ENCODE assay signal across 8 cellular contexts in genomic region chr1:247209306-247209900, GRCh38. TPM values are rescaled to one million over a fixed set of nuclear protein-coding genes. Genes with fewer than 3 reads are reported as not detected.
DNase-seq lines count a peak whose midpoint lies in the region; ATAC-seq, FAIRE-seq and TF ChIP-seq lines count a peak whose summit lies in the region.
"Had no signal": no experiment of that assay in that cellular context is flagged by ENCODE, and none has a peak within 500 bp of the region (broad histone marks: within the 10 kb centered on the region; RNA-seq: fewer than 3 reads in every experiment).

No MANE protein-coding gene starts in this region.

- H3K36me3 Mint-ChIP-seq in T-helper 2 cell treated with Interferon-gamma antibody and Interleukin-4, amounts not matched to agents 5 μg/mL and 100 μg/mL, for 36 hours (ENCODE audit: low read depth), result peaks cover 50% of the 10 kb centered on the region

- 44 to 59% (median 57%) methylated on average over 3 of the region's 3 CpGs for WGBS in spleen, 5 donors

- no peak for TF ChIP-seq RAD21 in HCT116 (IDR thresholded peaks at IDR 0.05; ENCODE audit: low read depth)

- H3K27ac ChIP-seq in HCT116 (ENCODE audit: low read depth, low read length) (no peak overlapping the region), spleen (peak overlapping the region in 7 of 8 donors; percentile 87 to 99 (median 97))

- peak overlapping the region; percentile 82 to 86 for H3K4me3 ChIP-seq in HCT116 (replicated peaks in 1 of 2; ENCODE audit: low read depth in 1 of 2, low read length in 2 of 2)
- peak overlapping the region; percentile 64 to 86 (median 80) for H3K4me3 ChIP-seq in spleen

- H3K27me3 ChIP-seq in HCT116 (ENCODE audit: insufficient read depth, low read length) (no peaks in the 10 kb centered on the region), spleen (replicated peaks in 1 of 7) (no peaks in the 10 kb centered on the region)

- no peaks in the 10 kb centered on the region for H3K27me3 Mint-ChIP-seq in T-helper 2 cell treated with Interferon-gamma antibody and Interleukin-4, amounts not matched to agents 5 μg/mL and 100 μg/mL, for 36 hours (ENCODE audit: low read depth)

- RAD21 ChIA-PET in HCT116 (lab: Charles Lee; ENCODE audit: low non-redundant PET in 1 of 2, low total read pairs in 2 of 2, uncharacterized antibody in 2 of 2, unreplicated experiment in 2 of 2), result no interaction called here

- H4K20me1 ChIP-seq in HCT116 (ENCODE audit: insufficient read depth), result no peaks in the 10 kb centered on the region

- peak overlapping the region; percentile 94 for H3K27ac Mint-ChIP-seq in T-helper 2 cell treated with Interferon-gamma antibody and Interleukin-4, amounts not matched to agents 5 μg/mL and 100 μg/mL, for 36 hours

- TF ChIP-seq CTCF in HCT116 (IDR thresholded peaks at IDR 0.05 in 2 of 3, conservative IDR thresholded peaks at IDR 0.05 in 1 of 3; ENCODE audit: borderline replicate concordance in 1 of 3, insufficient read depth in 1 of 3, low read depth in 2 of 3, low read length in 2 of 3) (no peak), spleen (IDR thresholded peaks at IDR 0.05 in 8 of 11, conservative IDR thresholded peaks at IDR 0.05 in 3 of 11) (no peak)

- no peak for FAIRE-seq in GM12892 (lab: Jason Lieb, UNC)

- peaks cover 6 to 11% of the 10 kb centered on the region in 2 experiments; a peak in 3 of 4 replicates for H3K4me1 ChIP-seq in HCT116 (ENCODE audit: control insufficient read depth in 1 of 2, insufficient read depth in 2 of 2, low read length in 2 of 2)
- peaks cover 19 to 83% (median 43%) of the 10 kb centered on the region in 6 donors for H3K4me1 ChIP-seq in spleen

- H3K4me2 ChIP-seq in HCT116 (ENCODE audit: low read length), result peak overlapping the region; percentile 96

- no peaks in the 10 kb centered on the region for H3K9me2 ChIP-seq in HCT116 (ENCODE audit: insufficient read depth)

- intact Hi-C loops in HCT116 (cut with micrococcal nuclease), result no loop called here
- intact Hi-C loops in spleen (cut with DNase I; ENCODE audit: low total_unique reads), result no loop called here

- POLR2A ChIA-PET in HCT116 (lab: Charles Lee), result no interaction called here

- CTCF ChIA-PET in HCT116 (lab: Charles Lee), result no interaction called here

- H3K9me3 Mint-ChIP-seq in T-helper 2 cell treated with Interferon-gamma antibody and Interleukin-4, amounts not matched to agents 5 μg/mL and 100 μg/mL, for 36 hours, result peaks cover 23% of the 10 kb centered on the region

- TF ChIP-seq POLR2A in HCT116 (IDR thresholded peaks at IDR 0.05; ENCODE audit: borderline replicate concordance, extremely low read depth, insufficient read depth, insufficient read length) (no peak), spleen (IDR thresholded peaks at IDR 0.05) (no peak), GM12892 (IDR thresholded peaks at IDR 0.05; ENCODE audit: low read depth, low read length) (no peak)

- H3K4me1 Mint-ChIP-seq in T-helper 2 cell treated with Interferon-gamma antibody and Interleukin-4, amounts not matched to agents 5 μg/mL and 100 μg/mL, for 36 hours (ENCODE audit: low read depth), result peaks cover 44% of the 10 kb centered on the region

- BruUV-seq in HCT116 (replicated peaks; lab: Mats Ljungman, UMichigan), result TSS peak; percentile 58

- H3K79me2 ChIP-seq in HCT116 (ENCODE audit: insufficient read depth, low read length), result peaks cover 52% of the 10 kb centered on the region

- DNase-seq in HCT116 (ENCODE audit: low read depth, low spot score) (no peak), foreskin melanocyte (peak; percentile 7), spleen (no peak), GM12892 (ENCODE audit: insufficient read length) (no peak), NCI-H526 (lab: John Stamatoyannopoulos, UW) (no peak)
- no peak for DNase-seq in T-helper 2 cell treated with Interferon-gamma antibody and Interleukin-4, amounts not matched to agents 5 μg/mL and 100 μg/mL, for 36 hours (ENCODE audit: low spot score)

- H3K4me3 Mint-ChIP-seq in T-helper 2 cell treated with Interferon-gamma antibody and Interleukin-4, amounts not matched to agents 5 μg/mL and 100 μg/mL, for 36 hours, result peak overlapping the region; percentile 92

- peak overlapping the region; percentile 75 for H3K9ac ChIP-seq in HCT116 (ENCODE audit: low read length)

- no peaks in the 10 kb centered on the region for H3K36me3 ChIP-seq in HCT116 (ENCODE audit: control insufficient read depth in 1 of 2, insufficient read depth in 2 of 2, low read length in 2 of 2)
- H3K36me3 ChIP-seq in spleen, result peaks cover 0 to 46% (median 8%) of the 10 kb centered on the region in 6 donors

- no peaks in the 10 kb centered on the region for H3K9me3 ChIP-seq in HCT116 (ENCODE audit: control insufficient read depth in 1 of 2, insufficient read depth in 1 of 2, low read depth in 1 of 2, low read length in 2 of 2)
- H3K9me3 ChIP-seq in spleen, result peaks cover 0 to 27% (median 0%) of the 10 kb centered on the region in 8 donors

- H2AFZ ChIP-seq in HCT116 (ENCODE audit: low read depth, low read length, poor library complexity, severe bottlenecking), result no peak overlapping the region

- ATAC-seq in HCT116 (no peak), HG03095 (IDR thresholded peaks at IDR 0.05; ENCODE audit: unreplicated experiment) (no peak)

TF ChIP-seq in HCT116, 20 proteins besides CTCF, POLR2A, EP300 and RAD21:
- TF ChIP-seq JUND (IDR thresholded peaks at IDR 0.05), result no peak
- no peak for TF ChIP-seq EZH2 (IDR thresholded peaks at IDR 0.05)
- no peak for TF ChIP-seq YY1 (IDR thresholded peaks at IDR 0.05; ENCODE audit: extremely low read depth, insufficient replicate concordance, low read depth, low read length)
- TF ChIP-seq ZNF274 (IDR thresholded peaks at IDR 0.05; ENCODE audit: low read depth, low read length), result no peak
- TF ChIP-seq MAX (IDR thresholded peaks at IDR 0.05), result no peak
- TF ChIP-seq REST (IDR thresholded peaks at IDR 0.05; ENCODE audit: low read depth), result no peak
- TF ChIP-seq ZFX (IDR thresholded peaks at IDR 0.05), result no peak
- no peak for TF ChIP-seq EZH2phosphoT487 (IDR thresholded peaks at IDR 0.05; ENCODE audit: borderline replicate concordance)
- TF ChIP-seq FOSL1 (IDR thresholded peaks at IDR 0.05; ENCODE audit: low read depth), result no peak
- TF ChIP-seq CBX3 (IDR thresholded peaks at IDR 0.05; ENCODE audit: low read depth), result no peak
- TF ChIP-seq EGR1 (IDR thresholded peaks at IDR 0.05; ENCODE audit: low read depth), result no peak
- TF ChIP-seq TCF7L2 (IDR thresholded peaks at IDR 0.05; ENCODE audit: borderline replicate concordance, extremely low read depth, insufficient read depth, insufficient read length), result no peak
- no peak for TF ChIP-seq SRF (IDR thresholded peaks at IDR 0.05; ENCODE audit: low read depth)
- no peak for TF ChIP-seq SP1 (IDR thresholded peaks at IDR 0.05; ENCODE audit: low read depth)
- no peak for TF ChIP-seq POLR2AphosphoS5 (IDR thresholded peaks at IDR 0.05; ENCODE audit: low read depth, low read length)

RNA-seq across cellular contexts. Expression of gene ZNF124, which starts 37.6 kb away (rescaled TPM):
- 16.3 TPM for total RNA-seq in HCT116 (2021; ENCODE audit: unreplicated experiment)
- polyA plus RNA-seq in HCT116 (2012), result 1.6 and 3.1 TPM in 2 replicates
- total RNA-seq in spleen, result 10 to 100 TPM; 34.3 to 44.5 (median 38.6) TPM
- 1 to 10 TPM; 2.7 to 3.8 (median 3.2) TPM for polyA plus RNA-seq in spleen
- 8.6 TPM for polyA plus RNA-seq in GM12892 (2012; ENCODE audit: missing spikeins)

RNA-seq across cellular contexts. Expression of gene VN1R5, which starts 46.5 kb away (rescaled TPM):
- not detected for total RNA-seq in HCT116 (2021; ENCODE audit: unreplicated experiment)
- 0.04 and 0.05 TPM in 2 replicates for polyA plus RNA-seq in HCT116 (2012)
- total RNA-seq in spleen, result not detected
- not detected for polyA plus RNA-seq in spleen
- not detected for polyA plus RNA-seq in GM12892 (2012; ENCODE audit: missing spikeins)
- total RNA-seq: liver had no signal
- polyA plus RNA-seq: liver had no signal
